Comparison of ENCODE assay signal across 19 cellular contexts in the genomic region with DNA sequence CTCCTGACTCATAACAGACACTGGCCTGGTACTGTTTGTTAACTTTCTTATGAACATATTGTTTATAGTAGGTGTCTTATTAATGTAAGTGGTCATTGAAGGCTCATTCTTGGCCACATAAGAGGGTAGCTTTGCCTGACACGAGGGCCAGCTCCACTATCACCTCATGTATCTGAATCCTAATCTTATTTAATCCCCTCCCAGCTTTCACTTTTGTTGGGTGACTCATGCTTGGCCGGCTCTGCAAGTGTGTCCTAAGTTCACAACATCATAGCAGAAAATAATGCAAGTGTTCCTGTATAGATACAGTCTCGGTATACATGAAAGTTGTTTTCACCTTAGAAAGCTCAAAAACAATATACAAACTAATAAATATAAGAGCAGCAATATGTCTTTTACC.
DNase-seq lines count a peak whose midpoint lies in the region; ATAC-seq, FAIRE-seq and TF ChIP-seq lines count a peak whose summit lies in the region.
"Had no signal": no experiment of that assay in that cellular context is flagged by ENCODE, and none has a peak within 500 bp of the region (broad histone marks: within the 10 kb centered on the region; RNA-seq: fewer than 3 reads in every experiment).

No MANE protein-coding gene starts in this region.

- no peak for TF ChIP-seq POLR2A in prostate gland (IDR thresholded peaks at IDR 0.05)

- intact Hi-C loops in left lung (cut with DNase I) (no loop called here), prostate gland (cut with DNase I) (no loop called here)

- H3K36me3 ChIP-seq in bronchial epithelial cell (ENCODE audit: control insufficient read depth, insufficient read depth, low read length) (no peaks in the 10 kb centered on the region), left lung (no peaks in the 10 kb centered on the region), prostate gland (no peaks in the 10 kb centered on the region)
- H3K36me3 ChIP-seq: left ventricle myocardium inferior had no signal

- TF ChIP-seq CTCF in bronchial epithelial cell (IDR thresholded peaks at IDR 0.05; ENCODE audit: insufficient read depth, low read length, severe bottlenecking) (no peak), left lung (IDR thresholded peaks at IDR 0.05) (no peak), GM13977 (IDR thresholded peaks at IDR 0.05; ENCODE audit: extremely low read depth, insufficient read depth, missing control alignments) (no peak), prostate gland (IDR thresholded peaks at IDR 0.05) (no peak)

- no peak overlapping the region for H3K4me3 ChIP-seq in bronchial epithelial cell (ENCODE audit: low read depth, low read length)
- H3K4me3 ChIP-seq in left lung, result no peak overlapping the region
- no peak overlapping the region for H3K4me3 ChIP-seq in prostate gland
- H3K4me3 ChIP-seq: left ventricle myocardium inferior, psoas muscle had no signal

- no peak for FAIRE-seq in bronchial epithelial cell (lab: Jason Lieb, UNC)
- FAIRE-seq: GM19239 had no signal

- ATAC-seq in left lung, result peak; percentile 71
- ATAC-seq: activated T-helper 17 cell treated with anti-CD3 and anti-CD28 coated beads, Interleukin-2, amount 50 U/mL, for 72 hours; psoas muscle had no signal

- H3K9me3 ChIP-seq in left lung (peaks cover 0 to 12% of the 10 kb centered on the region in 2 donors), prostate gland (no peaks in the 10 kb centered on the region)
- H3K9me3 ChIP-seq: psoas muscle had no signal

- H3K27ac ChIP-seq in left lung (no peak overlapping the region), prostate gland (no peak overlapping the region)
- H3K27ac ChIP-seq: left ventricle myocardium inferior, psoas muscle had no signal

- H3K27me3 ChIP-seq in bronchial epithelial cell (ENCODE audit: control insufficient read depth, insufficient read depth, low read length), result no peaks in the 10 kb centered on the region
- no peaks in the 10 kb centered on the region for H3K27me3 ChIP-seq in left lung
- no peaks in the 10 kb centered on the region for H3K27me3 ChIP-seq in prostate gland (replicated peaks; ENCODE audit: insufficient read depth)

- peak; percentile 64 for DNase-seq in DMS53 (lab: John Stamatoyannopoulos, UW)
- peak; percentile 48 for DNase-seq in MV-4-11 (lab: John Stamatoyannopoulos, UW)
- DNase-seq in bronchial epithelial cell (ENCODE audit: low read depth), result peak; percentile 41
- no peak for DNase-seq in left lung
- no peak for DNase-seq in GM13977 (ENCODE audit: low spot score)
- no peak for DNase-seq in NCI-H1092 treated with DMSO at 0.1 percent for 48 hours (lab: John Stamatoyannopoulos, UW)
- no peak for DNase-seq in NCI-H2029 (lab: John Stamatoyannopoulos, UW)
- DNase-seq in prostate gland (ENCODE audit: low spot score), result no peak
- DNase-seq: anterior cingulate cortex, Karpas-422, left ventricle myocardium inferior, naive B cell, NCI-H1930, NCI-H774, RPMI8226, SW 1271 had no signal

- in situ Hi-C loops in GM13977 (cut with MboI; ENCODE audit: low pct_unique_long_range_greater_than_20kb, low sequenced_read_pairs, unreplicated experiment), result no loop called here

- 43% methylated on average over 3 of the region's 3 CpGs for WGBS in prostate gland

- H3K4me1 ChIP-seq in left lung (no peaks in the 10 kb centered on the region), prostate gland (replicated peaks) (no peaks in the 10 kb centered on the region)
- H3K4me1 ChIP-seq: left ventricle myocardium inferior, psoas muscle had no signal

Comparison
In these comparisons a context has a peak if more than half of its experiments do, and no peak if none do; other contexts are left out.
1. DNase-seq: peak in DMS53 (single experiment), MV-4-11 (single experiment) and bronchial epithelial cell (single experiment); none in left lung (0 of 2), GM13977 (single experiment), NCI-H1092 treated with DMSO at 0.1 percent for 48 hours (single experiment), NCI-H2029 (single experiment) and prostate gland (single experiment).